In genomic region chr4:71231073-71231752, GRCh38 we compare ENCODE assay signal across 8 cellular contexts.
DNase-seq lines count a peak whose midpoint lies in the region; ATAC-seq, FAIRE-seq and TF ChIP-seq lines count a peak whose summit lies in the region.

No MANE protein-coding gene starts in this region.

- peak overlapping the region; percentile 52 to 95 (median 83) for H3K27ac Mint-ChIP-seq in brain
- H3K27ac Mint-ChIP-seq in CD4-positive, alpha-beta memory T cell: no peak overlapping the region

- TF ChIP-seq POLR2A in vagina (IDR thresholded peaks at IDR 0.05): no peak

- H3K36me3 ChIP-seq in small intestine (ENCODE audit: control insufficient read depth in 2 of 2, insufficient read depth in 2 of 2, low read length in 2 of 2) (no peaks in the 10 kb centered on the region), vagina (no peaks in the 10 kb centered on the region)
- H3K36me3 ChIP-seq in CD4-positive, alpha-beta memory T cell (ENCODE audit: insufficient read depth, low read length): no peaks in the 10 kb centered on the region

- H3K27me3 ChIP-seq in small intestine (ENCODE audit: control insufficient read depth in 2 of 2, insufficient read depth in 2 of 2, low read length in 2 of 2) (peaks cover 0 to 2% of the 10 kb centered on the region in 2 donors), vagina (no peaks in the 10 kb centered on the region)
- no peaks in the 10 kb centered on the region for H3K27me3 ChIP-seq in CD4-positive, alpha-beta memory T cell (ENCODE audit: insufficient read depth, low read length)

- ATAC-seq in GM18873 (IDR thresholded peaks at IDR 0.05; ENCODE audit: low FRiP score, unreplicated experiment) (no peak), GM19463 (IDR thresholded peaks at IDR 0.05; ENCODE audit: unreplicated experiment) (no peak)

- CTCF ChIA-PET in CD4-positive, alpha-beta memory T cell (lab: Charles Lee; ENCODE audit: partially characterized antibody): interaction anchor here (1.7 kb wide), 1 partner anchor 47 kb away, joined by 6 read pairs; no protein-coding TSS in a partner anchor

- no peaks in the 10 kb centered on the region for H3K27me3 Mint-ChIP-seq in brain
- peaks cover 0 to 16% of the 10 kb centered on the region in 2 donors for H3K27me3 Mint-ChIP-seq in CD4-positive, alpha-beta memory T cell

- H3K4me3 ChIP-seq in small intestine (ENCODE audit: low read depth in 1 of 2, low read length in 2 of 2) (no peak overlapping the region), vagina (no peak overlapping the region)
- H3K4me3 ChIP-seq in CD4-positive, alpha-beta memory T cell (ENCODE audit: low read length in 2 of 2): no peak overlapping the region

- no peaks in the 10 kb centered on the region for H3K9me3 Mint-ChIP-seq in brain
- H3K9me3 Mint-ChIP-seq in CD4-positive, alpha-beta memory T cell: no peaks in the 10 kb centered on the region

- H3K27ac ChIP-seq in small intestine (ENCODE audit: low read depth in 1 of 2, low read length in 1 of 2): peak overlapping the region; percentile 44 to 51
- no peak overlapping the region for H3K27ac ChIP-seq in CD4-positive, alpha-beta memory T cell (ENCODE audit: low read depth, low read length)
- no peak overlapping the region for H3K27ac ChIP-seq in vagina

- intact Hi-C loops in CD4-positive, alpha-beta memory T cell (cut with micrococcal nuclease): no loop called here
- intact Hi-C loops in vagina (cut with DNase I): no loop called here

- H3K4me1 Mint-ChIP-seq in brain: peaks cover 74% of the 10 kb centered on the region
- peaks cover 0 to 5% (median 0%) of the 10 kb centered on the region in 4 donors for H3K4me1 Mint-ChIP-seq in CD4-positive, alpha-beta memory T cell

- TF ChIP-seq CTCF in brain (conservative IDR thresholded peaks at IDR 0.05): no peak
- no peak for TF ChIP-seq CTCF in vagina (IDR thresholded peaks at IDR 0.05)

- H3K9me3 ChIP-seq in small intestine (ENCODE audit: control insufficient read depth, low read depth): no peaks in the 10 kb centered on the region
- no peaks in the 10 kb centered on the region for H3K9me3 ChIP-seq in CD4-positive, alpha-beta memory T cell (ENCODE audit: control insufficient read depth in 1 of 2, low read length in 2 of 2)
- H3K9me3 ChIP-seq in vagina: no peaks in the 10 kb centered on the region

- POLR2A ChIA-PET in CD4-positive, alpha-beta memory T cell (lab: Charles Lee; ENCODE audit: partially characterized antibody): no interaction called here

- no peaks in the 10 kb centered on the region for H3K36me3 Mint-ChIP-seq in brain
- no peaks in the 10 kb centered on the region for H3K36me3 Mint-ChIP-seq in CD4-positive, alpha-beta memory T cell

- peaks cover 4 to 5% of the 10 kb centered on the region in 2 donors for H3K4me1 ChIP-seq in small intestine (ENCODE audit: control insufficient read depth in 2 of 2, insufficient read depth in 1 of 2, low read depth in 1 of 2, low read length in 1 of 2)
- H3K4me1 ChIP-seq in CD4-positive, alpha-beta memory T cell (ENCODE audit: insufficient read depth, low read length): no peaks in the 10 kb centered on the region
- peaks cover 21% of the 10 kb centered on the region for H3K4me1 ChIP-seq in vagina

- H3K4me3 Mint-ChIP-seq in brain: peak overlapping the region; percentile 2 to 80 (median 69)
- no peak overlapping the region for H3K4me3 Mint-ChIP-seq in CD4-positive, alpha-beta memory T cell

- WGBS in small intestine, 3 donors: 6 to 38% (median 24%) methylated on average over 13 of the region's 13 CpGs

- DNase-seq in HS-27A (ENCODE audit: low read depth) (peak; percentile 75), kidney tubule cell (ENCODE audit: low spot score) (peak; percentile 90), small intestine (peak; percentile 91), vagina (ENCODE audit: extremely low spot score in 2 of 2) (no peak)
- DNase-seq in CD4-positive, alpha-beta memory T cell: no peak

- no peak for FAIRE-seq in small intestine (lab: Jason Lieb, UNC)

Comparison
In these comparisons a context has a peak if more than half of its experiments do, and no peak if none do; other contexts are left out.
1. DNase-seq: peak in HS-27A (single experiment), kidney tubule cell (single experiment) and small intestine (single experiment); none in CD4-positive, alpha-beta memory T cell (0 of 5) and vagina (0 of 2).
2. H3K27ac Mint-ChIP-seq: peak in brain (5 of 5); none in CD4-positive, alpha-beta memory T cell (0 of 7).
3. H3K4me3 Mint-ChIP-seq: peak in brain (5 of 5); none in CD4-positive, alpha-beta memory T cell (0 of 8).
4. H3K27ac ChIP-seq: peak in small intestine (2 of 2); none in CD4-positive, alpha-beta memory T cell (single experiment) and vagina (single experiment).